In genomic region chr2:42813773-42814172, GRCh38 we compare ENCODE assay signal across 1 cellular context.
TF ChIP-seq lines count a peak whose summit lies in the region.

No MANE protein-coding gene starts in this region.

TF ChIP-seq in GM12878, 131 proteins besides CTCF, POLR2A, EP300 and RAD21 (continued from another document):
- no peak for TF ChIP-seq ATF2 (IDR thresholded peaks at IDR 0.05; ENCODE audit: low read length)
